ENCODE assay signal across 8 cellular contexts in the genomic region with DNA sequence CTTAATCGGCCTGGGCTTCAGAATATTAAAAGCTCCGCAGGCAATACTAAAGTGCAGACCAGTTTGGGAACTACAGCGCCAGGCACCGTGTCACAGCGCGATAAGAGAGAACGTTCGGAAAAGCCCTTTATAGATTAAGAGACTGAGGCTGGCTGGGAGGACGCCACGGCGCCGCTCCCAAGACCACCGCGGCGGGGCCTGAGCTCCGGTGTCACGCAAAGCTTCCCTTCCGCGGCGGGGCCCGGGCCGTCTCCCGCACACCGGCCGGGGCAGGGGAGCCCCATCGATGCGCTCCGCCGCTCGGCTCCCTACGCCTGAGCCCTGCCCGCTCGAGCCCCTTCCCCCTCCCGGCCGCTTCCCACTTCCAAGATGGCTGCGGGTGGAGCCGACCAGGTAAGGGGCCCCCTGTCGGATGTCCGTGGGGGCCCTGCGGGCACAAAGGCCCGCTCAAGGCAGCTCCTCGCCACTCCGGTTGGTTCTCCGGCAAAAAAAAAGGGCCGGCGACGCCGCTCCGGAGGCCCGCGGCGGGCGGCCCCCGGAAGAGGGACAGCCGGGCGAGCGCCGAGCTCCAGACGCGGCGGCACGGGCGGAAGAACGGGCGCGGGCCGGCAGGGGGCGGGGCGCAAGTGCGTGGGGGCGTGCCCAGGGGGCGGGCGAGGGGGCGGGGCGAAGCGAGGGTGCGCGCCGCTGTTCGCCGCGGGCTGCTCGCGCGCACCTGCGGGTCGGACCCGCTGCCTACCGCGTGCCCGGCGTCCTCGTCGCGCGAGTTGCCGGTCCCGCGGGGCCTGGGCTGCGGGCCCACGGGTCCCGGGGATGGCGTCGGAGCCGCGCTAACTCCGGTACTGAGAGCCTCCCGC.
A peak's percentile ranks its signal among the peaks of the same experiment; 100 is the strongest.
DNase-seq lines count a peak whose midpoint lies in the region; ATAC-seq and TF ChIP-seq lines count a peak whose summit lies in the region.

A gene with protein sequence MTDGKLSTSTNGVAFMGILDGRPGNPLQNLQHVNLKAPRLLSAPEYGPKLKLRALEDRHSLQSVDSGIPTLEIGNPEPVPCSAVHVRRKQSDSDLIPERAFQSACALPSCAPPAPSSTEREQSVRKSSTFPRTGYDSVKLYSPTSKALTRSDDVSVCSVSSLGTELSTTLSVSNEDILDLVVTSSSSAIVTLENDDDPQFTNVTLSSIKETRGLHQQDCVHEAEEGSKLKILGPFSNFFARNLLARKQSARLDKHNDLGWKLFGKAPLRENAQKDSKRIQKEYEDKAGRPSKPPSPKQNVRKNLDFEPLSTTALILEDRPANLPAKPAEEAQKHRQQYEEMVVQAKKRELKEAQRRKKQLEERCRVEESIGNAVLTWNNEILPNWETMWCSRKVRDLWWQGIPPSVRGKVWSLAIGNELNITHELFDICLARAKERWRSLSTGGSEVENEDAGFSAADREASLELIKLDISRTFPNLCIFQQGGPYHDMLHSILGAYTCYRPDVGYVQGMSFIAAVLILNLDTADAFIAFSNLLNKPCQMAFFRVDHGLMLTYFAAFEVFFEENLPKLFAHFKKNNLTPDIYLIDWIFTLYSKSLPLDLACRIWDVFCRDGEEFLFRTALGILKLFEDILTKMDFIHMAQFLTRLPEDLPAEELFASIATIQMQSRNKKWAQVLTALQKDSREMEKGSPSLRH (plus strand): TSS at position 714 of the 857 bp plus-strand sequence. CDS start 13,564 bp downstream, outside the sequence.

- peak within 1 kb of the TSS; percentile 65 for H3K4me3 ChIP-seq in RWPE2 (ENCODE audit: severe bottlenecking)
- H3K4me3 ChIP-seq in foreskin fibroblast (ENCODE audit: low read depth in 1 of 2, low read length in 2 of 2): peak within 1 kb of the TSS; percentile 71 to 73
- H3K4me3 ChIP-seq in neuron (ENCODE audit: low read length): peak within 1 kb of the TSS; percentile 86
- peak within 1 kb of the TSS; percentile 80 to 89 (median 81) for H3K4me3 ChIP-seq in subcutaneous abdominal adipose tissue (ENCODE audit: low read depth in 1 of 5, low read length in 5 of 5)

- H3K36me3 ChIP-seq in RWPE2 (ENCODE audit: low read depth): no peaks in the 10 kb centered on the region
- H3K36me3 ChIP-seq in neuron (ENCODE audit: insufficient read depth, low read length): no peaks in the 10 kb centered on the region
- no peaks in the 10 kb centered on the region for H3K36me3 ChIP-seq in subcutaneous abdominal adipose tissue (ENCODE audit: control insufficient read depth in 5 of 5, insufficient read depth in 5 of 5, low read length in 5 of 5)

- peak within 1 kb of the TSS; percentile 73 for H3K27ac ChIP-seq in RWPE2 (ENCODE audit: poor library complexity, severe bottlenecking)
- peak within 1 kb of the TSS; percentile 83 for H3K27ac ChIP-seq in subcutaneous abdominal adipose tissue (ENCODE audit: low read depth, low read length)

- H3K9me3 ChIP-seq in RWPE2 (ENCODE audit: severe bottlenecking) (no peaks in the 10 kb centered on the region), neuron (ENCODE audit: low read length) (no peaks in the 10 kb centered on the region), subcutaneous abdominal adipose tissue (ENCODE audit: control insufficient read depth in 5 of 5, low read length in 5 of 5) (no peaks in the 10 kb centered on the region)

- peak within 1 kb of the TSS; percentile 63 to 95 (median 80) for H3K9ac ChIP-seq in subcutaneous abdominal adipose tissue (ENCODE audit: low read length in 5 of 5)

- TF ChIP-seq CTCF in RWPE2 (IDR thresholded peaks at IDR 0.05; ENCODE audit: poor library complexity, severe bottlenecking) (peak; percentile 24), foreskin fibroblast (IDR thresholded peaks at IDR 0.05; ENCODE audit: low read depth, low read length) (no peak)

- peak within 1 kb of the TSS; percentile 57 for H2AFZ ChIP-seq in neuron (ENCODE audit: low read depth, low read length)

- no peaks in the 10 kb centered on the region for H3K27me3 ChIP-seq in RWPE2 (ENCODE audit: insufficient read depth, poor library complexity, severe bottlenecking)
- H3K27me3 ChIP-seq in neuron (ENCODE audit: insufficient read depth, low read length): no peaks in the 10 kb centered on the region
- H3K27me3 ChIP-seq in subcutaneous abdominal adipose tissue (ENCODE audit: control insufficient read depth in 5 of 5, insufficient read depth in 4 of 5, low read length in 5 of 5): peaks cover 0 to 10% (median 5%) of the 10 kb centered on the region in 5 donors

- peak; percentile 88 for ATAC-seq in GM21723 (IDR thresholded peaks at IDR 0.05; ENCODE audit: unreplicated experiment)
- peak; percentile 90 for ATAC-seq in RWPE2 (ENCODE audit: low read depth)

- no peaks in the 10 kb centered on the region for H3K4me1 ChIP-seq in RWPE2 (ENCODE audit: insufficient read depth, poor library complexity, severe bottlenecking)
- H3K4me1 ChIP-seq in neuron (ENCODE audit: insufficient read depth, low read length): peaks cover 23% of the 10 kb centered on the region
- peaks cover 2 to 56% (median 26%) of the 10 kb centered on the region in 5 donors for H3K4me1 ChIP-seq in subcutaneous abdominal adipose tissue (ENCODE audit: control insufficient read depth in 5 of 5, insufficient read depth in 5 of 5, low read length in 5 of 5)

- peak; percentile 83 for DNase-seq in EL
- DNase-seq in KG1 (lab: John Stamatoyannopoulos, UW): peak; percentile 89
- DNase-seq in RWPE2 (ENCODE audit: low spot score): peak; percentile 88
- peak; percentile 76 for DNase-seq in activated gamma-delta T cell (lab: John Stamatoyannopoulos, UW)
- DNase-seq in foreskin fibroblast: peak; percentile 82 to 95

Comparison
In these comparisons a context has a peak if more than half of its experiments do, and no peak if none do; other contexts are left out.
1. Peak in every context shown above with its lines: DNase-seq, ATAC-seq, H3K4me3 ChIP-seq and H3K27ac ChIP-seq.